ENCODE assay signal across 32 cellular contexts in genomic region chr14:63302135-63302534, GRCh38. TPM values are rescaled to one million over a fixed set of nuclear protein-coding genes. Genes with fewer than 3 reads are reported as not detected.
"Had no signal": no experiment of that assay in that cellular context is flagged by ENCODE, and none has a peak within 500 bp of the region (broad histone marks: within the 10 kb centered on the region; RNA-seq: fewer than 3 reads in every experiment).

No MANE protein-coding gene starts in this region.

- H3K4me1 Mint-ChIP-seq: activated CD4-positive, alpha-beta T cell treated with anti-CD3 and anti-CD28 coated beads for 36 hours; activated naive CD8-positive, alpha-beta T cell treated with anti-CD3 and anti-CD28 coated beads, Interleukin-2, amount 50 U/mL, for 24 hours had no signal

- H3K4me3 ChIP-seq: MG63, PC-9 had no signal

- H3K9me3 ChIP-seq: MG63 had no signal

- H3K36me3 ChIP-seq: MG63 had no signal

- H2AFZ ChIP-seq: PC-9 had no signal

- H3K4me2 ChIP-seq: PC-9 had no signal

- H3K27me3 ChIP-seq: MG63 had no signal

- H3K27ac Mint-ChIP-seq: activated CD4-positive, alpha-beta memory T cell treated with anti-CD3 and anti-CD28 coated beads for 36 hours; activated CD4-positive, alpha-beta T cell treated with anti-CD3 and anti-CD28 coated beads for 36 hours; activated naive CD4-positive, alpha-beta T cell treated with anti-CD3 and anti-CD28 coated beads, Interleukin-2, amount 10 ng/mL, durations not matched to agents 7 days and 5 days; activated naive CD8-positive, alpha-beta T cell; activated naive CD8-positive, alpha-beta T cell treated with anti-CD3 and anti-CD28 coated beads, Interleukin-2, amount 50 U/mL, for 24 hours; T-helper 1 cell treated with Interleukin-12 subunit alpha and Interleukin-12 subunit beta and Interleukin-4 antibody, amounts not matched to agents 30 μg/mL and 1 μg/mL, for 36 hours; T-helper 2 cell treated with Interferon-gamma antibody and Interleukin-4, amounts not matched to agents 5 μg/mL and 100 μg/mL, for 36 hours; WTC11 had no signal

- ATAC-seq: activated CD4-positive, alpha-beta T cell treated with anti-CD3 and anti-CD28 coated beads for 36 hours; activated CD4-positive, CD25-positive, alpha-beta regulatory T cell treated with anti-CD3 and anti-CD28 coated beads, Interleukin-2, amount 50 U/mL, for 24 hours; activated naive CD8-positive, alpha-beta T cell treated with anti-CD3 and anti-CD28 coated beads, Interleukin-2, amount 50 U/mL, for 24 hours; Right ventricle myocardium inferior; WTC11 had no signal

- H3K4me3 Mint-ChIP-seq: activated CD4-positive, alpha-beta memory T cell treated with anti-CD3 and anti-CD28 coated beads for 36 hours; activated CD4-positive, alpha-beta T cell treated with anti-CD3 and anti-CD28 coated beads for 36 hours; activated naive CD4-positive, alpha-beta T cell treated with anti-CD3 and anti-CD28 coated beads, Interleukin-2, amount 10 ng/mL, durations not matched to agents 7 days and 5 days; activated naive CD8-positive, alpha-beta T cell; activated naive CD8-positive, alpha-beta T cell treated with anti-CD3 and anti-CD28 coated beads, Interleukin-2, amount 50 U/mL, for 24 hours; brain; T-helper 1 cell treated with Interleukin-12 subunit alpha and Interleukin-12 subunit beta and Interleukin-4 antibody, amounts not matched to agents 30 μg/mL and 1 μg/mL, for 36 hours; T-helper 2 cell treated with Interferon-gamma antibody and Interleukin-4, amounts not matched to agents 5 μg/mL and 100 μg/mL, for 36 hours; WTC11 had no signal

- H3K27ac ChIP-seq: PC-9, RWPE1 had no signal

- H3K36me3 Mint-ChIP-seq: activated CD4-positive, alpha-beta memory T cell treated with anti-CD3 and anti-CD28 coated beads for 36 hours; activated naive CD4-positive, alpha-beta T cell treated with anti-CD3 and anti-CD28 coated beads, Interleukin-2, amount 10 ng/mL, durations not matched to agents 7 days and 5 days; activated naive CD8-positive, alpha-beta T cell; brain; WTC11 had no signal

- DNase-seq: activated CD4-positive, alpha-beta memory T cell treated with anti-CD3 and anti-CD28 coated beads for 36 hours; activated CD4-positive, alpha-beta T cell treated with anti-CD3 and anti-CD28 coated beads for 36 hours; activated CD4-positive, alpha-beta T cell treated with anti-CD3 and anti-CD28 coated beads, Interleukin-2, amount 50 U/mL, for 1 hour; activated CD8-positive, alpha-beta memory T cell treated with anti-CD3 and anti-CD28 coated beads, Interleukin-2, amount 50 U/mL, for 4 hours; activated effector memory CD4-positive, alpha-beta T cell treated with Interleukin-2 at 50 U/mL for 16 hours; activated naive CD4-positive, alpha-beta T cell treated with anti-CD3 and anti-CD28 coated beads, Interleukin-2, amount 10 ng/mL, durations not matched to agents 7 days and 5 days; activated naive CD8-positive, alpha-beta T cell treated with anti-CD3 and anti-CD28 coated beads, Interleukin-2, amount 50 U/mL, for 24 hours; activated T-cell treated with anti-CD3 and anti-CD28 coated beads for 4 hours; activated T-cell treated with anti-CD3 and anti-CD28 coated beads, Interleukin-2, amount 50 U/mL, for 48 hours; anterior cingulate cortex; central memory CD4-positive, alpha-beta T cell; Kasumi-1; KG1; MG63; NCI-H1048; NCI-H1105 treated with DMSO at 0.1 percent for 48 hours; NCI-H1436; NCI-H1694; NCI-H2029; NCI-H345; NCI-H524 treated with DMSO at 0.1 percent for 48 hours; PC-9 had no signal

- H3K9me3 Mint-ChIP-seq: activated CD4-positive, alpha-beta memory T cell treated with anti-CD3 and anti-CD28 coated beads for 36 hours; activated naive CD4-positive, alpha-beta T cell treated with anti-CD3 and anti-CD28 coated beads, Interleukin-2, amount 10 ng/mL, durations not matched to agents 7 days and 5 days; activated naive CD8-positive, alpha-beta T cell treated with anti-CD3 and anti-CD28 coated beads, Interleukin-2, amount 50 U/mL, for 24 hours; T-helper 1 cell treated with Interleukin-12 subunit alpha and Interleukin-12 subunit beta and Interleukin-4 antibody, amounts not matched to agents 30 μg/mL and 1 μg/mL, for 36 hours; T-helper 2 cell treated with Interferon-gamma antibody and Interleukin-4, amounts not matched to agents 5 μg/mL and 100 μg/mL, for 36 hours had no signal

RNA-seq across cellular contexts. Expression of gene GPHB5, which starts 16.6 kb away (rescaled TPM):
- total RNA-seq: activated CD4-positive, alpha-beta memory T cell treated with anti-CD3 and anti-CD28 coated beads for 36 hours; activated CD4-positive, alpha-beta T cell treated with anti-CD3 and anti-CD28 coated beads for 36 hours; NCI-H460; OCI-LY7; PC-9; Right ventricle myocardium inferior; WTC11 had no signal
